Comparison of ENCODE assay signal across 1 cellular context in the genomic region with DNA sequence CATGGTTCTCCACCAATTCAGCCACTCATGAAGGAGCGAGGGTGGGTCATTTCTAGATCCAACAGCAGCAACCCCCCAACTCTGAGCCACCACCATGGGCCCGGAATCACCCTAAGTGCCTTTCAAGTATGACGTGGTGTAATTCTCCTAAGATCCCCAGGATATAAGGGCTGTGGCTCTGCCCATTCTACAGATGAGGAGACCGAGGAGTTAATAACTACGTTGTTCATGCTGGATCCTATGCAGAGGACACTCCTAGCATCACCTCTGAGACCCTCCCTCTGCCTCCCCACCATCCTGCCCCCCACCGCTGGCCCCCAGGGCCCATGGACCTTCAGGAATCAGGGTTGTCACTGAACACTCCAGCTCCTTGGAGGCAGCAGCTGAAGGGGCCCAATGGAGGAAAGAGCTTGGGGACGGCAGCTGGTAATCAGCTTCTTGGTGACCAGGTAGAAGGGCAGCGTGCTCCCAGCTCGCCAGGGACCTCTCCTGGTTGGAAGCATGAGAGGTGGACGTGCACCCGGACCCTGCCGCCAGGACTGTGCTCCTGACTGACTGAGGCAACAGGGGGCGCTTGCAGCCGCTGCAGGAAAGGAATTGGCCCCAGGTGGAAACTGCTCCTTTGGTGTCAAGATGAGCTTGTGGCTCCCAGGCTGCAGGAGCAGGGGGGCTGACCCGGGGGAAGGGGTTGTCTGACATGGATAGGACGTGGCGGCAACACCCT.
TF ChIP-seq lines count a peak whose summit lies in the region.

No MANE protein-coding gene starts in this region.

TF ChIP-seq in HepG2, 621 proteins besides CTCF, POLR2A, EP300 and RAD21 (continued from another document):
- TF ChIP-seq, protein P1, sequence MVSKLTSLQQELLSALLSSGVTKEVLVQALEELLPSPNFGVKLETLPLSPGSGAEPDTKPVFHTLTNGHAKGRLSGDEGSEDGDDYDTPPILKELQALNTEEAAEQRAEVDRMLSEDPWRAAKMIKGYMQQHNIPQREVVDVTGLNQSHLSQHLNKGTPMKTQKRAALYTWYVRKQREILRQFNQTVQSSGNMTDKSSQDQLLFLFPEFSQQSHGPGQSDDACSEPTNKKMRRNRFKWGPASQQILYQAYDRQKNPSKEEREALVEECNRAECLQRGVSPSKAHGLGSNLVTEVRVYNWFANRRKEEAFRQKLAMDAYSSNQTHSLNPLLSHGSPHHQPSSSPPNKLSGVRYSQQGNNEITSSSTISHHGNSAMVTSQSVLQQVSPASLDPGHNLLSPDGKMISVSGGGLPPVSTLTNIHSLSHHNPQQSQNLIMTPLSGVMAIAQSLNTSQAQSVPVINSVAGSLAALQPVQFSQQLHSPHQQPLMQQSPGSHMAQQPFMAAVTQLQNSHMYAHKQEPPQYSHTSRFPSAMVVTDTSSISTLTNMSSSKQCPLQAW (CRISPR knock-in tag; IDR thresholded peaks at IDR 0.05), result 0 out of 2 replicates have a peak, but pooled peaks have one; percentile 24
- TF ChIP-seq ZNF629 (CRISPR knock-in tag; conservative IDR thresholded peaks at IDR 0.05) (peak; percentile 50; the same call in 1 of the 2 replicates), ZNF724P (CRISPR knock-in tag; IDR thresholded peaks at IDR 0.05; ENCODE audit: borderline replicate concordance) (no peak), SUZ12 (IDR thresholded peaks at IDR 0.05; ENCODE audit: low read depth, low read length) (no peak), ZNF766 (CRISPR knock-in tag; IDR thresholded peaks at IDR 0.05; ENCODE audit: borderline replicate concordance) (no peak), STAT6 (CRISPR knock-in tag; IDR thresholded peaks at IDR 0.05; ENCODE audit: borderline replicate concordance) (no peak), ZBTB8A (CRISPR knock-in tag; IDR thresholded peaks at IDR 0.05; ENCODE audit: borderline replicate concordance, low read depth) (no peak)
- TF ChIP-seq, protein P2, sequence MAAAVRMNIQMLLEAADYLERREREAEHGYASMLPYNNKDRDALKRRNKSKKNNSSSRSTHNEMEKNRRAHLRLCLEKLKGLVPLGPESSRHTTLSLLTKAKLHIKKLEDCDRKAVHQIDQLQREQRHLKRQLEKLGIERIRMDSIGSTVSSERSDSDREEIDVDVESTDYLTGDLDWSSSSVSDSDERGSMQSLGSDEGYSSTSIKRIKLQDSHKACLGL (CRISPR knock-in tag; IDR thresholded peaks at IDR 0.05), result no peak
TF ChIP-seq in HepG2: peak in this region for 5.
